Comparison of ENCODE assay signal across 14 cellular contexts in the genomic region with DNA sequence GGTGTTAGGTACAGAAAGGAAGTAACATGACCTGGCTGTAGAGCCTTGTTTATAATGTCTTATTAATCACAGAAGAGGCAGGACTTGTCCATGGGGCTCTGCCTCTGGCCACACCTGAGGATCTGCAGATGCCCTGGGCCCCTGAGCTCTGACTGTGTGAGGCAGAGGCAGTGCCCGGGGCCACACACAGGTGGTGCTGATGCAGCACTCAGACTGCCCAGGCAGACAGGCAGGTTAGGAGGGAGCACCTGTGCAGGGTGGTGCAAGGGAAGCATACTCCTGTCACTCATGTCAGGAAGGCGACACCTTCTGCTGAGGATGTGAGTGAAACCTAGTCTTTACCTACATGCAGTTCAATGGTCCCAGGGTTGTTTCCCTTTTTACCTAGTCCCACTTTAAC.
DNase-seq lines count a peak whose midpoint lies in the region; ATAC-seq and TF ChIP-seq lines count a peak whose summit lies in the region.
"Had no signal": no experiment of that assay in that cellular context is flagged by ENCODE, and none has a peak within 500 bp of the region (broad histone marks: within the 10 kb centered on the region; RNA-seq: fewer than 3 reads in every experiment).

No MANE protein-coding gene starts in this region.

- H3K27ac Mint-ChIP-seq in activated naive CD4-positive, alpha-beta T cell treated with anti-CD3 and anti-CD28 coated beads, Interleukin-2, amount 50 U/mL, for 24 hours = peak overlapping the region; percentile 43
- H3K27ac Mint-ChIP-seq in CD4-positive, alpha-beta memory T cell = no peak overlapping the region

- H3K27ac ChIP-seq in MM.1S (ENCODE audit: low read length) = no peak overlapping the region
- H3K27ac ChIP-seq in caudate nucleus (ENCODE audit: low read depth, low read length) = peak overlapping the region; percentile 68
- peak overlapping the region; percentile 78 to 89 (median 84) for H3K27ac ChIP-seq in gastrocnemius medialis
- H3K27ac ChIP-seq in CD4-positive, alpha-beta memory T cell (ENCODE audit: low read depth, low read length) = no peak overlapping the region
- H3K27ac ChIP-seq: brain microvascular endothelial cell, upper lobe of left lung had no signal

- H3K4me3 ChIP-seq in MM.1S (ENCODE audit: low read length) (no peak overlapping the region), gastrocnemius medialis (no peak overlapping the region)
- no peak overlapping the region for H3K4me3 ChIP-seq in CD4-positive, alpha-beta memory T cell (ENCODE audit: low read length in 2 of 2)
- H3K4me3 ChIP-seq: upper lobe of left lung had no signal

- ATAC-seq in gastrocnemius medialis (no peak), GM18520 (IDR thresholded peaks at IDR 0.05; ENCODE audit: unreplicated experiment) (no peak)

- POLR2A ChIA-PET in CD4-positive, alpha-beta memory T cell (lab: Charles Lee; ENCODE audit: partially characterized antibody) = no interaction called here

- peak overlapping the region; percentile 50; the same call in 1 of the 2 replicates for H3K4me2 ChIP-seq in MM.1S (ENCODE audit: low read depth, low read length)
- H3K4me2 ChIP-seq: SK-N-SH had no signal

- no peak for DNase-seq in activated naive CD4-positive, alpha-beta T cell treated with Interleukin-2 at 50 U/mL for 16 hours
- DNase-seq in MM.1S (peak; percentile 92), caudate nucleus (lab: John Stamatoyannopoulos, UW) (no peak), gastrocnemius medialis (peak in 1 of 2 donors; percentile 53), NCI-H1092 (lab: John Stamatoyannopoulos, UW) (no peak)
- DNase-seq in CD4-positive, alpha-beta memory T cell = no peak
- DNase-seq: ACHN, brain microvascular endothelial cell, Karpas-422, NCI-H82, SK-N-SH had no signal

- no peaks in the 10 kb centered on the region for H3K4me1 Mint-ChIP-seq in activated naive CD4-positive, alpha-beta T cell treated with anti-CD3 and anti-CD28 coated beads, Interleukin-2, amount 50 U/mL, for 24 hours
- H3K4me1 Mint-ChIP-seq in CD4-positive, alpha-beta memory T cell = peaks cover 0 to 2% (median 0%) of the 10 kb centered on the region in 4 donors

- no peak overlapping the region for H3K4me3 Mint-ChIP-seq in activated naive CD4-positive, alpha-beta T cell treated with anti-CD3 and anti-CD28 coated beads, Interleukin-2, amount 50 U/mL, for 24 hours
- H3K4me3 Mint-ChIP-seq in CD4-positive, alpha-beta memory T cell = no peak overlapping the region

- H3F3A ChIP-seq in MM.1S (ENCODE audit: insufficient read depth, low read length) = no peaks in the 10 kb centered on the region

- in situ Hi-C loops in gastrocnemius medialis (cut with MboI; ENCODE audit: low sequenced_read_pairs in 4 of 4) = loop anchor here in 1 of 4 donors (25.0 kb wide), 1 partner anchor 375 kb away; a partner anchor contains a TSS

- TF ChIP-seq POLR2A in gastrocnemius medialis (IDR thresholded peaks at IDR 0.05) = no peak

- CTCF ChIA-PET in CD4-positive, alpha-beta memory T cell (lab: Charles Lee; ENCODE audit: partially characterized antibody) = interaction anchor here (1.1 kb wide), 1 partner anchor 9 kb away, joined by 3 read pairs; no protein-coding TSS in a partner anchor

- no peak overlapping the region for H3K9ac ChIP-seq in MM.1S (ENCODE audit: low read length)
- H3K9ac ChIP-seq: SK-N-SH had no signal

- H3K27me3 ChIP-seq in MM.1S (replicated peaks; ENCODE audit: insufficient read depth, low read length) = no peaks in the 10 kb centered on the region
- H3K27me3 ChIP-seq in gastrocnemius medialis = no peaks in the 10 kb centered on the region
- no peaks in the 10 kb centered on the region for H3K27me3 ChIP-seq in CD4-positive, alpha-beta memory T cell (ENCODE audit: insufficient read depth, low read length)
- H3K27me3 ChIP-seq: brain microvascular endothelial cell, upper lobe of left lung had no signal

- no peaks in the 10 kb centered on the region for H3K36me3 Mint-ChIP-seq in activated naive CD4-positive, alpha-beta T cell treated with anti-CD3 and anti-CD28 coated beads, Interleukin-2, amount 50 U/mL, for 24 hours
- H3K36me3 Mint-ChIP-seq in CD4-positive, alpha-beta memory T cell = no peaks in the 10 kb centered on the region

- H3K36me3 ChIP-seq in MM.1S (replicated peaks; ENCODE audit: insufficient read depth, low read length) (no peaks in the 10 kb centered on the region), gastrocnemius medialis (no peaks in the 10 kb centered on the region)
- H3K36me3 ChIP-seq in CD4-positive, alpha-beta memory T cell (ENCODE audit: insufficient read depth, low read length) = no peaks in the 10 kb centered on the region
- H3K36me3 ChIP-seq: brain microvascular endothelial cell, upper lobe of left lung had no signal

- no peaks in the 10 kb centered on the region for H3K9me2 ChIP-seq in MM.1S (replicated peaks; ENCODE audit: insufficient read depth, low read length)
- H3K9me2 ChIP-seq: SK-N-SH had no signal

- H4K20me1 ChIP-seq in MM.1S (ENCODE audit: insufficient read depth, low read length) = no peaks in the 10 kb centered on the region

- peak; percentile 91 for TF ChIP-seq CTCF in MM.1S (IDR thresholded peaks at IDR 0.05; ENCODE audit: low read length)
- TF ChIP-seq CTCF in gastrocnemius medialis (IDR thresholded peaks at IDR 0.05 in 4 of 5, conservative IDR thresholded peaks at IDR 0.05 in 1 of 5) = peak in 2 of 5 experiments; percentile 26 to 31

- H3K4me1 ChIP-seq in MM.1S (ENCODE audit: low read length) (peaks cover 7% of the 10 kb centered on the region), gastrocnemius medialis (peaks cover 14 to 50% of the 10 kb centered on the region in 2 donors)
- H3K4me1 ChIP-seq in CD4-positive, alpha-beta memory T cell (ENCODE audit: insufficient read depth, low read length) = no peaks in the 10 kb centered on the region
- H3K4me1 ChIP-seq: upper lobe of left lung had no signal

- no peaks in the 10 kb centered on the region for H3K9me3 Mint-ChIP-seq in activated naive CD4-positive, alpha-beta T cell treated with anti-CD3 and anti-CD28 coated beads, Interleukin-2, amount 50 U/mL, for 24 hours
- no peaks in the 10 kb centered on the region for H3K9me3 Mint-ChIP-seq in CD4-positive, alpha-beta memory T cell

- H3K9me3 ChIP-seq in MM.1S (replicated peaks; ENCODE audit: insufficient read depth, low read length) (no peaks in the 10 kb centered on the region), gastrocnemius medialis (no peaks in the 10 kb centered on the region)
- H3K9me3 ChIP-seq in CD4-positive, alpha-beta memory T cell (ENCODE audit: control insufficient read depth in 1 of 2, low read length in 2 of 2) = no peaks in the 10 kb centered on the region
- H3K9me3 ChIP-seq: SK-N-SH, upper lobe of left lung had no signal

- no peaks in the 10 kb centered on the region for H3K79me2 ChIP-seq in MM.1S (ENCODE audit: low read length)

- no peak overlapping the region for H2AFZ ChIP-seq in MM.1S (ENCODE audit: low read length)

- intact Hi-C loops in gastrocnemius medialis (cut with DNase I; ENCODE audit: low total_unique reads) = loop anchor here (5.0 kb wide), 2 partner anchors 350 to 1310 kb away; no protein-coding TSS in a partner anchor
- intact Hi-C loops in CD4-positive, alpha-beta memory T cell (cut with micrococcal nuclease) = no loop called here

- H3K27me3 Mint-ChIP-seq in activated naive CD4-positive, alpha-beta T cell treated with anti-CD3 and anti-CD28 coated beads, Interleukin-2, amount 50 U/mL, for 24 hours = peaks cover 15% of the 10 kb centered on the region
- peaks cover 11 to 29% of the 10 kb centered on the region in 2 donors for H3K27me3 Mint-ChIP-seq in CD4-positive, alpha-beta memory T cell

Comparison
In these comparisons a context has a peak if more than half of its experiments do, and no peak if none do; other contexts are left out.
1. H3K27ac ChIP-seq: peak in caudate nucleus (single experiment) and gastrocnemius medialis (4 of 4); none in MM.1S (single experiment) and CD4-positive, alpha-beta memory T cell (single experiment).